ENCODE assay signal across 21 cellular contexts in genomic region chr3:121649645-121650044, GRCh38. TPM values are rescaled to one million over a fixed set of nuclear protein-coding genes. Genes with fewer than 3 reads are reported as not detected.
A peak's percentile ranks its signal among the peaks of the same experiment; 100 is the strongest.
DNase-seq lines count a peak whose midpoint lies in the region; ATAC-seq and TF ChIP-seq lines count a peak whose summit lies in the region.
"Had no signal": no experiment of that assay in that cellular context is flagged by ENCODE, and none has a peak within 500 bp of the region (broad histone marks: within the 10 kb centered on the region; RNA-seq: fewer than 3 reads in every experiment).

No MANE protein-coding gene starts in this region.

- no peaks in the 10 kb centered on the region for H3K27me3 ChIP-seq in heart right ventricle
- no peaks in the 10 kb centered on the region for H3K27me3 ChIP-seq in esophagus muscularis mucosa
- H3K27me3 ChIP-seq in vagina: no peaks in the 10 kb centered on the region
- H3K27me3 ChIP-seq: adrenal gland had no signal

- ATAC-seq in heart right ventricle (no peak), left ventricle myocardium superior (no peak), GM21529 (IDR thresholded peaks at IDR 0.05; ENCODE audit: unreplicated experiment) (no peak)
- ATAC-seq: left colon; stimulated activated naive CD8-positive, alpha-beta T cell treated with anti-CD3 and anti-CD28 coated beads, Interleukin-15, Interleukin-2, amounts not matched to agents 100 U/mL and 50 U/mL, for 24 hours had no signal

- peaks cover 0 to 37% (median 13%) of the 10 kb centered on the region in 9 donors for H3K4me1 ChIP-seq in heart right ventricle
- H3K4me1 ChIP-seq in esophagus muscularis mucosa: peaks cover 12 to 25% (median 23%) of the 10 kb centered on the region in 4 donors
- no peaks in the 10 kb centered on the region for H3K4me1 ChIP-seq in vagina

- peak overlapping the region in 6 of 10 donors; percentile 65 to 83 (median 76) for H3K27ac ChIP-seq in heart right ventricle
- peak overlapping the region in 3 of 4 donors; percentile 64 to 78 (median 70) for H3K27ac ChIP-seq in esophagus muscularis mucosa (replicated peaks in 1 of 4)
- H3K27ac ChIP-seq in vagina: peak overlapping the region; percentile 33
- H3K27ac ChIP-seq: adrenal gland, VCaP had no signal

- peaks cover 0 to 24% (median 4%) of the 10 kb centered on the region in 11 donors for H3K9me3 ChIP-seq in heart right ventricle
- H3K9me3 ChIP-seq in esophagus muscularis mucosa: no peaks in the 10 kb centered on the region
- no peaks in the 10 kb centered on the region for H3K9me3 ChIP-seq in vagina
- H3K9me3 ChIP-seq: adrenal gland had no signal

- TF ChIP-seq POLR2A in esophagus muscularis mucosa (IDR thresholded peaks at IDR 0.05; ENCODE audit: low read depth): no peak
- no peak for TF ChIP-seq POLR2A in vagina (IDR thresholded peaks at IDR 0.05)

- peaks cover 0 to 73% (median 3%) of the 10 kb centered on the region in 9 donors for H3K36me3 ChIP-seq in heart right ventricle
- H3K36me3 ChIP-seq in esophagus muscularis mucosa: no peaks in the 10 kb centered on the region
- H3K36me3 ChIP-seq in vagina: no peaks in the 10 kb centered on the region

- DNase-seq in heart right ventricle (no peak), left ventricle myocardium superior (no peak), M059J (ENCODE audit: low read depth) (peak; percentile 17), esophagus muscularis mucosa (ENCODE audit: extremely low spot score) (no peak), vagina (ENCODE audit: extremely low spot score in 2 of 2) (no peak), DMS79 treated with DMSO at 0.1 percent for 48 hours (lab: John Stamatoyannopoulos, UW) (no peak)
- no peak for DNase-seq in activated CD8-positive, alpha-beta memory T cell treated with anti-CD3 and anti-CD28 coated beads, Interleukin-2, amount 50 U/mL, for 4 hours
- DNase-seq: activated CD8-positive, alpha-beta memory T cell treated with anti-CD3 and anti-CD28 coated beads for 24 hours; adrenal gland; central memory CD4-positive, alpha-beta T cell; COR-L47; left colon; MV-4-11; NCI-H2029 treated with DMSO at 0.1 percent for 48 hours; SIG-M5; stimulated activated naive CD8-positive, alpha-beta T cell treated with anti-CD3 and anti-CD28 coated beads, Interleukin-15, Interleukin-2, amounts not matched to agents 100 U/mL and 50 U/mL, for 24 hours had no signal

- TF ChIP-seq CTCF in heart right ventricle (IDR thresholded peaks at IDR 0.05): no peak
- TF ChIP-seq CTCF in esophagus muscularis mucosa (IDR thresholded peaks at IDR 0.05): no peak
- TF ChIP-seq CTCF in vagina (IDR thresholded peaks at IDR 0.05): no peak

- H3K4me3 ChIP-seq in heart right ventricle: no peak overlapping the region
- H3K4me3 ChIP-seq in esophagus muscularis mucosa: no peak overlapping the region
- no peak overlapping the region for H3K4me3 ChIP-seq in vagina
- H3K4me3 ChIP-seq: adrenal gland had no signal

- TF ChIP-seq EP300 in esophagus muscularis mucosa (IDR thresholded peaks at IDR 0.05): no peak

- intact Hi-C loops in heart right ventricle (cut with DNase I): loop anchor here in 7 of 10 donors (2.0 to 10.0 kb wide), 8 partner anchors 47 to 105 kb away; partner anchors contain the start of genes POLQ (in 3 of the 7), FBXO40 (in 2 of the 7) and ARGFX (in 1 of the 7)
- intact Hi-C loops in left ventricle myocardium superior (cut with micrococcal nuclease): loop anchor here (5.0 kb wide), 1 partner anchor 102 kb away; the partner anchor contains the start of gene POLQ
- intact Hi-C loops in esophagus muscularis mucosa (cut with DNase I): loop anchor here (10.0 kb wide), 1 partner anchor 105 kb away; the partner anchor contains the start of gene POLQ
- intact Hi-C loops in vagina (cut with DNase I): no loop called here

RNA-seq across cellular contexts. Expression of gene HCLS1, which starts 11.1 kb away (rescaled TPM):
- total RNA-seq in heart right ventricle (10 to 100 TPM in 4 of 10 donors, 1 to 10 TPM in 6; 5.0 to 40.7 (median 8.6) TPM), left ventricle myocardium superior (11.1 TPM), esophagus muscularis mucosa (10 to 100 TPM; 20.5 to 71.7 (median 35.5) TPM), vagina (35.4 TPM)
- 10 to 100 TPM; 12.6 to 15.9 TPM for polyA plus RNA-seq in heart right ventricle
- total RNA-seq in M059J (2014; rRNA removed; shearing (Covaris generic)): 0.81 TPM in 1 of 2 replicates, not detected in the other

RNA-seq across cellular contexts. Expression of gene FBXO40, which starts 56.5 kb away (rescaled TPM):
- 100 to 1,000 TPM in 9 of 10 donors, 10 to 100 TPM in 1; 99.3 to 279 (median 220) TPM for total RNA-seq in heart right ventricle
- polyA plus RNA-seq in heart right ventricle: 10 to 100 TPM in 1 of 2 donors, 1 to 10 TPM in 1; 2.9 to 38.1 TPM
- total RNA-seq in left ventricle myocardium superior: 228 TPM
- not detected in 2 replicates for total RNA-seq in M059J (2014; rRNA removed; shearing (Covaris generic))
- not detected for total RNA-seq in esophagus muscularis mucosa
- total RNA-seq in vagina: not detected
- total RNA-seq: H1; left colon; NCI-H460; T-helper 1 cell treated with Interleukin-12 subunit alpha and Interleukin-12 subunit beta and Interleukin-4 antibody, amounts not matched to agents 30 ng/mL and 1 ng/mL, for 36 hours had no signal

Comparison
In these comparisons a context has a peak if more than half of its experiments do, and no peak if none do; other contexts are left out.
1. RNA of gene FBXO40, which starts 56.5 kb away (total RNA-seq): 228 TPM in left ventricle myocardium superior (single experiment) and 99.3 to 279 TPM in heart right ventricle; not detected in M059J, not detected in esophagus muscularis mucosa and not detected in vagina (single experiment); every median in the first group is over 100 times any median in the second.
2. Peak in every context shown above with its lines, with median percentiles within 50 percentile points of each other: H3K27ac ChIP-seq.